ENCODE assay signal across 10 cellular contexts in genomic region chr1:87644500-87645245, GRCh38.
DNase-seq lines count a peak whose midpoint lies in the region; ATAC-seq, FAIRE-seq and TF ChIP-seq lines count a peak whose summit lies in the region.
"Had no signal": no experiment of that assay in that cellular context is flagged by ENCODE, and none has a peak within 500 bp of the region (broad histone marks: within the 10 kb centered on the region; RNA-seq: fewer than 3 reads in every experiment).

No MANE protein-coding gene starts in this region.

- H3K4me3 ChIP-seq in BJ (ENCODE audit: low read depth, low read length): no peak overlapping the region
- no peak overlapping the region for H3K4me3 ChIP-seq in HUES6 (ENCODE audit: low read depth, low read length)
- H3K4me3 ChIP-seq in pancreas: no peak overlapping the region
- H3K4me3 ChIP-seq: dorsolateral prefrontal cortex had no signal

- H3K4me1 Mint-ChIP-seq in brain: peaks cover 42% of the 10 kb centered on the region
- peaks cover 49% of the 10 kb centered on the region for H3K4me1 Mint-ChIP-seq in mesothelial cell of epicardium

- H3K27ac Mint-ChIP-seq in brain (peak overlapping the region in 3 of 5 experiments; percentile 39 to 77 (median 50)), mesothelial cell of epicardium (peak overlapping the region; percentile 22)

- FAIRE-seq in pancreas (lab: Jason Lieb, UNC): no peak

- H3K27me3 Mint-ChIP-seq in brain (peaks cover 26% of the 10 kb centered on the region), mesothelial cell of epicardium (ENCODE audit: low read depth) (no peaks in the 10 kb centered on the region)

- POLR2A ChIA-PET in BJ (lab: Charles Lee): no interaction called here
- POLR2A ChIA-PET in GM10248 (lab: Yijun Ruan, JAX): no interaction called here

- H3K36me3 Mint-ChIP-seq in brain (no peaks in the 10 kb centered on the region), mesothelial cell of epicardium (no peaks in the 10 kb centered on the region)

- intact Hi-C loops in pancreas (cut with DNase I): no loop called here

- DNase-seq in BJ (ENCODE audit: low read depth) (peak; percentile 51), mesothelial cell of epicardium (ENCODE audit: low spot score in 2 of 2, unreplicated experiment in 2 of 2) (no peak), pancreas (no peak), GM10248 (ENCODE audit: extremely low spot score) (no peak)
- DNase-seq: dorsolateral prefrontal cortex, left ventricle myocardium superior had no signal

- no peak overlapping the region for H3K9ac ChIP-seq in HUES6 (ENCODE audit: low read length)

- H3K9me3 Mint-ChIP-seq in brain (peaks cover 0 to 3% (median 0%) of the 10 kb centered on the region in 5 experiments), mesothelial cell of epicardium (no peaks in the 10 kb centered on the region)

- H3K4me3 Mint-ChIP-seq in brain: no peak overlapping the region
- no peak overlapping the region for H3K4me3 Mint-ChIP-seq in mesothelial cell of epicardium

- 76 to 82% methylated on average over 8 of the region's 8 CpGs for WGBS in pancreas, 2 donors

- TF ChIP-seq CTCF in BJ (IDR thresholded peaks at IDR 0.05; ENCODE audit: insufficient read depth, low read depth, low read length): no peak
- TF ChIP-seq CTCF in brain (conservative IDR thresholded peaks at IDR 0.05): no peak
- no peak for TF ChIP-seq CTCF in mesothelial cell of epicardium (IDR thresholded peaks at IDR 0.05; ENCODE audit: unreplicated experiment)
- no peak for TF ChIP-seq CTCF in pancreas (IDR thresholded peaks at IDR 0.05)
- TF ChIP-seq CTCF in GM10248 (IDR thresholded peaks at IDR 0.05; ENCODE audit: control extremely low read depth, extremely low read depth, low read depth, missing control alignments): no peak

- H3K9me3 ChIP-seq in HUES6 (ENCODE audit: control insufficient read depth, insufficient read depth, low read depth, low read length) (no peaks in the 10 kb centered on the region), pancreas (no peaks in the 10 kb centered on the region)

- ATAC-seq in HG03565 (IDR thresholded peaks at IDR 0.05; ENCODE audit: unreplicated experiment) (no peak), pancreas (no peak), GM18498 (IDR thresholded peaks at IDR 0.05; ENCODE audit: unreplicated experiment) (no peak)
- ATAC-seq: left ventricle myocardium superior had no signal

- H3K4me1 ChIP-seq in HUES6 (ENCODE audit: control insufficient read depth, insufficient read depth, low read length) (peaks cover 36% of the 10 kb centered on the region), pancreas (no peaks in the 10 kb centered on the region)

- peak overlapping the region; percentile 59; the same call in 1 of the 2 replicates for H3K27ac ChIP-seq in HUES6 (ENCODE audit: low read depth, low read length)
- no peak overlapping the region for H3K27ac ChIP-seq in pancreas

- no peaks in the 10 kb centered on the region for H3K27me3 ChIP-seq in BJ (ENCODE audit: control insufficient read depth, insufficient read depth, low read length)
- no peaks in the 10 kb centered on the region for H3K27me3 ChIP-seq in HUES6 (ENCODE audit: control insufficient read depth, insufficient read depth, low read length)
- H3K27me3 ChIP-seq in pancreas: no peaks in the 10 kb centered on the region
- H3K27me3 ChIP-seq: dorsolateral prefrontal cortex had no signal

- H3K36me3 ChIP-seq in BJ (ENCODE audit: control insufficient read depth, insufficient read depth, low read length) (no peaks in the 10 kb centered on the region), HUES6 (ENCODE audit: control insufficient read depth, insufficient read depth, low read length) (no peaks in the 10 kb centered on the region), pancreas (no peaks in the 10 kb centered on the region)

- CTCF ChIA-PET in BJ (lab: Yijun Ruan, JAX): interaction anchor here (1.0 to 1.4 kb wide), 2 partner anchors 68 to 309 kb away, joined by 3 read pairs; no protein-coding TSS in a partner anchor
- CTCF ChIA-PET in GM10248 (lab: Yijun Ruan, JAX): interaction anchor here (1.0 to 1.6 kb wide), 3 partner anchors 12 to 351 kb away, joined by 3 to 5 read pairs (median 3); no protein-coding TSS in a partner anchor
